In genomic region chr5:67268233-67269011, GRCh38 we compare ENCODE assay signal across 1 cellular context.
TF ChIP-seq lines count a peak whose summit lies in the region.

No MANE protein-coding gene starts in this region.

TF ChIP-seq in GM23338, 12 proteins besides CTCF, POLR2A, EP300 and RAD21 (continued from another document):
- TF ChIP-seq ZNF462 (CRISPR knock-in tag; IDR thresholded peaks at IDR 0.05): no peak
- TF ChIP-seq EZH2phosphoT487 (IDR thresholded peaks at IDR 0.05; ENCODE audit: unreplicated experiment): no peak
